8 cellular contexts compared by ENCODE assay signal in genomic region chr2:158191569-158191968, GRCh38.
DNase-seq lines count a peak whose midpoint lies in the region; ATAC-seq and TF ChIP-seq lines count a peak whose summit lies in the region.

No MANE protein-coding gene starts in this region.

- no peak for ATAC-seq in stimulated activated naive CD8-positive, alpha-beta T cell treated with anti-CD3 and anti-CD28 coated beads, Interleukin-15, amount 100 ng/mL, for 72 hours
- ATAC-seq in stimulated activated naive CD8-positive, alpha-beta T cell treated with anti-CD3 and anti-CD28 coated beads, Interleukin-15, Interleukin-2, amounts not matched to agents 100 U/mL and 50 U/mL, for 24 hours, result no peak
- peak; percentile 37 for ATAC-seq in HG03139 (IDR thresholded peaks at IDR 0.05; ENCODE audit: unreplicated experiment)

- no peak for TF ChIP-seq POLR2A in vagina (IDR thresholded peaks at IDR 0.05)

- H3K27me3 Mint-ChIP-seq in stimulated activated naive CD8-positive, alpha-beta T cell treated with anti-CD3 and anti-CD28 coated beads, Interleukin-15, amount 100 ng/mL, for 72 hours, result peaks cover 47% of the 10 kb centered on the region
- H3K27me3 Mint-ChIP-seq in Calu3 (ENCODE audit: unreplicated experiment), result no peaks in the 10 kb centered on the region

- TF ChIP-seq CTCF in choroid plexus epithelial cell (conservative IDR thresholded peaks at IDR 0.05; ENCODE audit: low read depth, low read length) (no peak), vagina (IDR thresholded peaks at IDR 0.05) (no peak), Calu3 (IDR thresholded peaks at IDR 0.05; ENCODE audit: unreplicated experiment) (no peak)

- H3K27me3 ChIP-seq in vagina, result no peaks in the 10 kb centered on the region

- no peaks in the 10 kb centered on the region for H3K36me3 ChIP-seq in vagina

- H3K4me3 ChIP-seq in choroid plexus epithelial cell (ENCODE audit: low read depth, low read length), result peak overlapping the region; percentile 0
- no peak overlapping the region for H3K4me3 ChIP-seq in vagina

- peaks cover 38% of the 10 kb centered on the region for H3K4me1 Mint-ChIP-seq in stimulated activated naive CD8-positive, alpha-beta T cell treated with anti-CD3 and anti-CD28 coated beads, Interleukin-15, amount 100 ng/mL, for 72 hours
- peaks cover 3% of the 10 kb centered on the region for H3K4me1 Mint-ChIP-seq in Calu3 (ENCODE audit: low read depth, unreplicated experiment)

- H3K27ac ChIP-seq in vagina, result peak overlapping the region; percentile 42

- no peaks in the 10 kb centered on the region for H3K36me3 Mint-ChIP-seq in Calu3 (ENCODE audit: insufficient read depth, unreplicated experiment)

- CTCF ChIA-PET in Calu3 (lab: Charles Lee), result no interaction called here

- intact Hi-C loops in vagina (cut with DNase I) (no loop called here), Calu3 (cut with micrococcal nuclease; ENCODE audit: unreplicated experiment) (no loop called here)

- no peaks in the 10 kb centered on the region for H3K9me3 Mint-ChIP-seq in stimulated activated naive CD8-positive, alpha-beta T cell treated with anti-CD3 and anti-CD28 coated beads, Interleukin-15, amount 100 ng/mL, for 72 hours
- no peaks in the 10 kb centered on the region for H3K9me3 Mint-ChIP-seq in Calu3 (ENCODE audit: low read depth, unreplicated experiment)

- H3K27ac Mint-ChIP-seq in stimulated activated naive CD8-positive, alpha-beta T cell treated with anti-CD3 and anti-CD28 coated beads, Interleukin-15, amount 100 ng/mL, for 72 hours, result no peak overlapping the region
- H3K27ac Mint-ChIP-seq in Calu3 (ENCODE audit: unreplicated experiment), result no peak overlapping the region

- DNase-seq in stimulated activated naive CD8-positive, alpha-beta T cell treated with anti-CD3 and anti-CD28 coated beads, Interleukin-15, amount 100 ng/mL, for 72 hours, result no peak
- no peak for DNase-seq in stimulated activated naive CD8-positive, alpha-beta T cell treated with anti-CD3 and anti-CD28 coated beads, Interleukin-15, Interleukin-2, amounts not matched to agents 100 U/mL and 50 U/mL, for 24 hours
- DNase-seq in choroid plexus epithelial cell (ENCODE audit: low read depth) (peak; percentile 55), vagina (ENCODE audit: extremely low spot score in 2 of 2) (no peak), cerebellar nuclear complex (lab: John Stamatoyannopoulos, UW) (no peak), Calu3 (no peak)
- no peak for DNase-seq in stimulated activated CD4-positive, alpha-beta T cell treated with anti-CD3 and anti-CD28 coated beads, Interleukin-2, amount 100 ng/mL, for 48 hours

- no peaks in the 10 kb centered on the region for H3K9me3 ChIP-seq in vagina

- BruUV-seq in Calu3 (replicated peaks; lab: Mats Ljungman, UMichigan), result no TSS peak

- peaks cover 8% of the 10 kb centered on the region for H3K4me1 ChIP-seq in vagina

- peak overlapping the region; percentile 19 to 48 for H3K4me3 Mint-ChIP-seq in stimulated activated naive CD8-positive, alpha-beta T cell treated with anti-CD3 and anti-CD28 coated beads, Interleukin-15, amount 100 ng/mL, for 72 hours
- H3K4me3 Mint-ChIP-seq in Calu3 (ENCODE audit: low read depth, unreplicated experiment), result no peak overlapping the region
